ENCODE assay signal across 28 cellular contexts in the genomic region with DNA sequence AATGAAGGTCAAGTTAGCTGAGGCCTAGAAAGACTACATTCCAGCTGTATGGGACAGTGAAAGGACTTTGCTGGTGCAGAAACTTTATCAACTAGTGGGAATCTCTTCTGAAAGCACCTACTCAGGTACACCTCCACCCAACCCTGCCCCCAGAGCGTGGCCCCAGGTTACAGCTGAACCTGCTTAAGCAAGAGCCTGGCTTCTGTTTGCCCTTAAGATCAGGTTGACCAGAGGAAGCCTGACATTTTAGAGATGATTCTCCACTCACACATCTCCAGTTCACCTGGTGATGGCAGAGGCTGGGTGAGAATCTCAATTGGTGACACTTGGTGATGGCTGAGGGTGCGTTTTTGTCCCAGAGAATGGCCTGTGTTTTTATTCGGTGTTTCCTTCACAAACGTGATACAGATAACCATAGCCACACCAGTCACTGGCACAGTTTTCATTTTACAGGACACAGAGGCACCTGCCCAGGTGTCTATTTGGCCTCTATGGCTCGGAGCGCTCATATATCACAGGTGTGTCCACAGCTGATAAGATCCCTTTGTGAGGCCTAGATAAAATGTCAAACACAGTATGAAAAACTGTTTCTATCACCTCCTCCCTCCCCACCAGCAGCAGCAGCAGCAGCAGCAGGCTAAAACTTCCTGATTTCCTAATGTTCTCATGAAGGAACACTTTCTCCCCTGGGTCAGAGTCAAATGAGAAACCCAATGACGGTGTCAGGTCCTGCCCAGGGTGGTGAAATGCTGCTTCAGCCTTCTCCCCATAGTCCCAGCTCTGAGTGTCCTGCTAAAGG. TPM values are rescaled to one million over a fixed set of nuclear protein-coding genes. Genes with fewer than 3 reads are reported as not detected.
DNase-seq lines count a peak whose midpoint lies in the region; ATAC-seq and TF ChIP-seq lines count a peak whose summit lies in the region.
"Had no signal": no experiment of that assay in that cellular context is flagged by ENCODE, and none has a peak within 500 bp of the region (broad histone marks: within the 10 kb centered on the region; RNA-seq: fewer than 3 reads in every experiment).

No MANE protein-coding gene starts in this region.

- H3K27ac ChIP-seq in Peyer's patch: peak overlapping the region in 3 of 4 donors; percentile 72 to 88 (median 87)
- H3K27ac ChIP-seq in right lobe of liver: no peak overlapping the region
- H3K27ac ChIP-seq in prostate gland: peak overlapping the region; percentile 45 to 58
- H3K27ac ChIP-seq in effector memory CD4-positive, alpha-beta T cell (ENCODE audit: insufficient read depth, low read length, poor library complexity, severe bottlenecking): no peak overlapping the region
- H3K27ac ChIP-seq: sigmoid colon, vagina had no signal

- intact Hi-C loops in right lobe of liver (cut with DNase I): no loop called here
- intact Hi-C loops in prostate gland (cut with DNase I): no loop called here

- no peaks in the 10 kb centered on the region for H3K9me3 ChIP-seq in Peyer's patch
- no peaks in the 10 kb centered on the region for H3K9me3 ChIP-seq in right lobe of liver
- no peaks in the 10 kb centered on the region for H3K9me3 ChIP-seq in prostate gland
- no peaks in the 10 kb centered on the region for H3K9me3 ChIP-seq in T-helper 17 cell (ENCODE audit: control insufficient read depth, low read length, poor library complexity, severe bottlenecking)
- H3K9me3 ChIP-seq in effector memory CD4-positive, alpha-beta T cell (ENCODE audit: control insufficient read depth, low read length): no peaks in the 10 kb centered on the region
- H3K9me3 ChIP-seq: sigmoid colon, vagina had no signal

- no peaks in the 10 kb centered on the region for H3K27me3 Mint-ChIP-seq in T-helper 17 cell
- H3K27me3 Mint-ChIP-seq: activated CD4-positive, alpha-beta T cell treated with anti-CD3 and anti-CD28 coated beads, Interleukin-2, amount 10 ng/mL, durations not matched to agents 7 days and 5 days; activated naive CD8-positive, alpha-beta T cell treated with anti-CD3 and anti-CD28 coated beads, Interleukin-2, amount 50 U/mL, for 24 hours; central memory CD8-positive, alpha-beta T cell; stimulated activated memory B cell treated with anti-CD40 and anti-IgM and Interleukin-4, amounts not matched to agents 10 μg/mL and 1 μg/mL and 100 μg/mL, for 72 hours had no signal

- TF ChIP-seq CTCF in LNCaP clone FGC (IDR thresholded peaks at IDR 0.05; ENCODE audit: control insufficient read depth, extremely low read depth, insufficient read depth) (no peak), Peyer's patch (IDR thresholded peaks at IDR 0.05) (no peak), right lobe of liver (IDR thresholded peaks at IDR 0.05) (no peak), prostate gland (IDR thresholded peaks at IDR 0.05) (no peak)

- H3K36me3 Mint-ChIP-seq in T-helper 17 cell (ENCODE audit: low read depth): peaks cover 3% of the 10 kb centered on the region
- H3K36me3 Mint-ChIP-seq: IgD-negative memory B cell; stimulated activated memory B cell treated with anti-CD40 and anti-IgM and Interleukin-4, amounts not matched to agents 10 μg/mL and 1 μg/mL and 100 μg/mL, for 72 hours had no signal

- 78% methylated on average over 6 of the region's 7 CpGs for WGBS in right lobe of liver (ENCODE audit: insufficient coverage, low coverage, low lambda C conversion rate, missing lambda C conversion rate)
- WGBS in prostate gland: 78% methylated on average over 7 of the region's 7 CpGs

- H3K27ac Mint-ChIP-seq in T-helper 17 cell: no peak overlapping the region
- H3K27ac Mint-ChIP-seq: activated CD4-positive, alpha-beta T cell treated with anti-CD3 and anti-CD28 coated beads, Interleukin-2, amount 10 ng/mL, durations not matched to agents 7 days and 5 days; activated naive CD8-positive, alpha-beta T cell treated with anti-CD3 and anti-CD28 coated beads, Interleukin-2, amount 50 U/mL, for 24 hours; stimulated activated memory B cell treated with anti-CD40 and anti-IgM and Interleukin-4, amounts not matched to agents 10 μg/mL and 1 μg/mL and 100 μg/mL, for 72 hours; T-helper 2 cell treated with Interferon-gamma antibody and Interleukin-4, amounts not matched to agents 5 μg/mL and 100 μg/mL, for 36 hours had no signal

- H3K36me3 ChIP-seq in Peyer's patch (no peaks in the 10 kb centered on the region), right lobe of liver (no peaks in the 10 kb centered on the region), prostate gland (no peaks in the 10 kb centered on the region)
- H3K36me3 ChIP-seq in effector memory CD4-positive, alpha-beta T cell (ENCODE audit: control insufficient read depth, insufficient read depth, low read length): no peaks in the 10 kb centered on the region
- H3K36me3 ChIP-seq: sigmoid colon, vagina had no signal

- TF ChIP-seq POLR2A in Peyer's patch (IDR thresholded peaks at IDR 0.05) (peak; percentile 19 to 40), right lobe of liver (IDR thresholded peaks at IDR 0.05) (no peak), prostate gland (IDR thresholded peaks at IDR 0.05) (no peak)

- ATAC-seq in right lobe of liver (peak in 3 of 4 donors; percentile 36 to 48 (median 44)), T-helper 17 cell (no peak), HG02798 (IDR thresholded peaks at IDR 0.05; ENCODE audit: poor library complexity, unreplicated experiment) (no peak), GM21717 (IDR thresholded peaks at IDR 0.05; ENCODE audit: unreplicated experiment) (no peak)
- ATAC-seq: activated naive CD8-positive, alpha-beta T cell treated with anti-CD3 and anti-CD28 coated beads, Interleukin-2, amount 50 U/mL, for 24 hours; SK-N-SH treated with all-trans-retinoic acid at 6 μM for 48 hours; stimulated activated memory B cell treated with anti-CD40 and anti-IgM and Interleukin-4, amounts not matched to agents 10 μg/mL and 1 μg/mL and 100 μg/mL, for 72 hours had no signal

- H3K4me1 Mint-ChIP-seq in T-helper 17 cell: peaks cover 22% of the 10 kb centered on the region
- H3K4me1 Mint-ChIP-seq: central memory CD8-positive, alpha-beta T cell had no signal

- DNase-seq in LNCaP clone FGC (ENCODE audit: low read depth) (peak; percentile 28), Peyer's patch (peak in 2 of 3 donors; percentile 58 to 62), right lobe of liver (peak in 1 of 3 donors; percentile 69), prostate gland (ENCODE audit: low spot score) (peak; percentile 42), T-helper 17 cell (no peak)
- DNase-seq in effector memory CD4-positive, alpha-beta T cell: no peak
- DNase-seq: activated CD4-positive, alpha-beta T cell treated with anti-CD3 and anti-CD28 coated beads, Interleukin-2, amount 10 ng/mL, durations not matched to agents 7 days and 5 days; activated naive CD8-positive, alpha-beta T cell treated with anti-CD3 and anti-CD28 coated beads, Interleukin-2, amount 50 U/mL, for 24 hours; activated T-cell treated with anti-CD3 and anti-CD28 coated beads, Interleukin-2, amount 50 U/mL, for 48 hours; C1 segment of cervical spinal cord; Calu3; dermis blood vessel endothelial cell; islet precursor cell; midbrain; NCI-H1105; NCI-H2029; NCI-H345; NCI-H82; sigmoid colon; stimulated activated CD4-positive, alpha-beta T cell treated with anti-CD3 and anti-CD28 coated beads, Interleukin-4, amount 100 ng/mL, for 4 hours had no signal

- H3K4me3 ChIP-seq in LNCaP clone FGC (ENCODE audit: low read depth, low read length) (no peak overlapping the region), Peyer's patch (no peak overlapping the region), right lobe of liver (no peak overlapping the region), prostate gland (no peak overlapping the region)
- no peak overlapping the region for H3K4me3 ChIP-seq in effector memory CD4-positive, alpha-beta T cell (ENCODE audit: insufficient read depth, low read depth, low read length, poor library complexity, severe bottlenecking)
- H3K4me3 ChIP-seq: sigmoid colon, vagina had no signal

- H3K4me3 Mint-ChIP-seq in T-helper 17 cell: no peak overlapping the region
- H3K4me3 Mint-ChIP-seq: activated CD4-positive, alpha-beta T cell treated with anti-CD3 and anti-CD28 coated beads, Interleukin-2, amount 10 ng/mL, durations not matched to agents 7 days and 5 days; activated naive CD8-positive, alpha-beta T cell treated with anti-CD3 and anti-CD28 coated beads, Interleukin-2, amount 50 U/mL, for 24 hours; central memory CD8-positive, alpha-beta T cell; IgD-negative memory B cell; stimulated activated memory B cell treated with anti-CD40 and anti-IgM and Interleukin-4, amounts not matched to agents 10 μg/mL and 1 μg/mL and 100 μg/mL, for 72 hours; T-helper 2 cell treated with Interferon-gamma antibody and Interleukin-4, amounts not matched to agents 5 μg/mL and 100 μg/mL, for 36 hours had no signal

- H3K27me3 ChIP-seq in Peyer's patch: no peaks in the 10 kb centered on the region
- H3K27me3 ChIP-seq in right lobe of liver: no peaks in the 10 kb centered on the region
- no peaks in the 10 kb centered on the region for H3K27me3 ChIP-seq in prostate gland (replicated peaks; ENCODE audit: insufficient read depth)
- no peaks in the 10 kb centered on the region for H3K27me3 ChIP-seq in effector memory CD4-positive, alpha-beta T cell (replicated peaks; ENCODE audit: control insufficient read depth, insufficient read depth, low read length, poor library complexity, severe bottlenecking)
- H3K27me3 ChIP-seq: sigmoid colon, vagina had no signal

- peaks cover 0 to 27% (median 3%) of the 10 kb centered on the region in 4 donors for H3K4me1 ChIP-seq in Peyer's patch
- peaks cover 0 to 25% (median 8%) of the 10 kb centered on the region in 4 donors for H3K4me1 ChIP-seq in right lobe of liver
- H3K4me1 ChIP-seq in prostate gland (replicated peaks): peaks cover 5% of the 10 kb centered on the region
- no peaks in the 10 kb centered on the region for H3K4me1 ChIP-seq in effector memory CD4-positive, alpha-beta T cell (ENCODE audit: control insufficient read depth, insufficient read depth, low read length, poor library complexity, severe bottlenecking)
- H3K4me1 ChIP-seq: sigmoid colon, vagina had no signal

RNA-seq across cellular contexts. Expression of gene ELAPOR1, which starts 24.2 kb away (rescaled TPM):
- total RNA-seq in Peyer's patch (100 to 1,000 TPM in 2 of 4 donors, 10 to 100 TPM in 2; 57.8 to 138 (median 98.0) TPM), right lobe of liver (1 to 10 TPM in 1 of 6 experiments, under 1 TPM in 5; 0.16 to 1.2 (median 0.22) TPM), prostate gland (100 to 1,000 TPM; 102 to 621 TPM), T-helper 17 cell (10 to 100 TPM; 27.8 to 30.6 TPM)

RNA-seq across cellular contexts. Expression of gene TMEM167B, which starts 47.6 kb away (rescaled TPM):
- 10 to 100 TPM; 11.3 to 17.3 (median 13.7) TPM for total RNA-seq in Peyer's patch
- 10 to 100 TPM; 10.5 to 21.9 (median 15.1) TPM for total RNA-seq in right lobe of liver
- 10 to 100 TPM; 37.0 to 40.7 TPM for total RNA-seq in prostate gland
- 10 to 100 TPM; 63.4 to 70.8 TPM for total RNA-seq in T-helper 17 cell

Comparison
In these comparisons a context has a peak if more than half of its experiments do, and no peak if none do; other contexts are left out.
1. DNase-seq: peak in LNCaP clone FGC (single experiment), Peyer's patch (2 of 3) and prostate gland (single experiment); none in T-helper 17 cell (0 of 3) and effector memory CD4-positive, alpha-beta T cell (0 of 3).
2. H3K27ac ChIP-seq: peak in Peyer's patch (3 of 4) and prostate gland (2 of 2); none in right lobe of liver (0 of 3) and effector memory CD4-positive, alpha-beta T cell (single experiment).
3. POLR2A ChIP-seq: peak in Peyer's patch (2 of 2); none in right lobe of liver (single experiment) and prostate gland (single experiment).
4. ATAC-seq: peak in right lobe of liver (3 of 4); none in T-helper 17 cell (single experiment), HG02798 (single experiment) and GM21717 (single experiment).
5. RNA of gene ELAPOR1, which starts 24.2 kb away (total RNA-seq): 102 to 621 TPM in prostate gland, 57.8 to 138 TPM in Peyer's patch and 27.8 to 30.6 TPM in T-helper 17 cell; 0.16 to 1.2 TPM in right lobe of liver; every median in the first group is over 10 times any median in the second.